11 cellular contexts compared by ENCODE assay signal in the genomic region with DNA sequence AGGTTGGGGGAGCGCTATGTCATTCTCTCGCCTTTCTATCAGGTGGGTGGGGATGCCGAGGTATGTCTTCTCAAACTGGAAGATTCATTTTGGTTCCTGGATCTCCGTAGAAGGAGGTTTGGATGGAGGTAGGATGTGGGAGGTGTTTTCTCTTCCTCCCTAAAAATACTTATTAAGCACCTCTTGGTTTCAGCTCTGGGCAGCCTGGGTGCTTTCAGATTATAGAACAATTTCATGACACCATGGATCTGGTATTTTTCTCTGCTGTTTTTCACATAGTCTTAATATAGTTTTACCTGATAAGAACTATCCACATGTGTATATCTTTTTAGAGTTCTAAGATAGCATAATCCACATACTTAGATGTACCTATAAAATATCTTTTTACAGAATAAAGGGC.
DNase-seq lines count a peak whose midpoint lies in the region; FAIRE-seq and TF ChIP-seq lines count a peak whose summit lies in the region.
"Had no signal": no experiment of that assay in that cellular context is flagged by ENCODE, and none has a peak within 500 bp of the region (broad histone marks: within the 10 kb centered on the region; RNA-seq: fewer than 3 reads in every experiment).

No MANE protein-coding gene starts in this region.

- H3K4me1 ChIP-seq in PC-9 (replicated peaks; ENCODE audit: insufficient read depth) (peaks cover 30% of the 10 kb centered on the region), endothelial cell of umbilical vein (ENCODE audit: control insufficient read depth, extremely low read depth, insufficient read depth, low read length) (peaks cover 66% of the 10 kb centered on the region), mesenchymal stem cell (ENCODE audit: control insufficient read depth, insufficient read depth, low read depth, low read length) (peaks cover 18% of the 10 kb centered on the region)

- H3K27ac ChIP-seq in PC-9 (peak overlapping the region; percentile 79; the same call in 1 of the 2 replicates), endothelial cell of umbilical vein (ENCODE audit: insufficient read depth, low read depth, low read length) (peak overlapping the region; percentile 91), mesenchymal stem cell (ENCODE audit: low read length, poor library complexity, severe bottlenecking) (no peak overlapping the region)
- H3K27ac ChIP-seq: epithelial cell of prostate had no signal

- no peak for DNase-seq in PC-9
- no peak for DNase-seq in endothelial cell of umbilical vein (ENCODE audit: low read depth, low spot score)
- DNase-seq in mesenchymal stem cell = no peak
- DNase-seq in superior temporal gyrus (ENCODE audit: extremely low spot score) = peak; percentile 33
- DNase-seq in RKO (ENCODE audit: low spot score) = no peak
- no peak for DNase-seq in T-helper 9 cell
- no peak for DNase-seq in islet precursor cell
- no peak for DNase-seq in MG63
- DNase-seq: stimulated activated CD4-positive, alpha-beta T cell treated with anti-CD3 and anti-CD28 coated beads, Interleukin-12 subunit alpha, Interleukin-12 subunit beta, amount 100 ng/mL, for 4 hours had no signal

- no peak overlapping the region for H3K23ac ChIP-seq in mesenchymal stem cell (ENCODE audit: low read length in 2 of 2)

- no peak overlapping the region for H4K8ac ChIP-seq in mesenchymal stem cell (ENCODE audit: low read length)

- H3K79me2 ChIP-seq in PC-9 (ENCODE audit: low read depth) = no peaks in the 10 kb centered on the region
- no peaks in the 10 kb centered on the region for H3K79me2 ChIP-seq in endothelial cell of umbilical vein (ENCODE audit: control insufficient read depth, insufficient read depth, low read length)

- no peak overlapping the region for H3K4me3 ChIP-seq in PC-9
- H3K4me3 ChIP-seq in endothelial cell of umbilical vein (replicated peaks in 1 of 3; ENCODE audit: insufficient read depth in 1 of 3, low read depth in 1 of 3, low read length in 3 of 3) = no peak overlapping the region
- H3K4me3 ChIP-seq in mesenchymal stem cell (ENCODE audit: insufficient read depth in 1 of 2, low read depth in 1 of 2, low read length in 2 of 2) = no peak overlapping the region
- H3K4me3 ChIP-seq in MG63 = no peak overlapping the region

- H3K4ac ChIP-seq in mesenchymal stem cell (ENCODE audit: low read depth in 1 of 2, low read length in 2 of 2) = peak overlapping the region in 1 of 2 experiments; percentile 35

- CTCF ChIA-PET in PC-9 (lab: Charles Lee) (interaction anchor here (0.6 kb wide), 1 partner anchor 60 kb away, joined by 8 read pairs; no protein-coding TSS in a partner anchor), endothelial cell of umbilical vein (lab: Charles Lee) (interaction anchor here (1.4 to 6.7 kb wide), 3 partner anchors 14 to 95 kb away, joined by 3 to 96 read pairs (median 27); no protein-coding TSS in a partner anchor)

- peaks cover 26% of the 10 kb centered on the region; the same call in 1 of the 2 replicates for H3F3A ChIP-seq in PC-9 (ENCODE audit: insufficient read depth, low read depth)

- no peaks in the 10 kb centered on the region for H3K9me3 ChIP-seq in PC-9 (ENCODE audit: insufficient read depth, low read depth)
- no peaks in the 10 kb centered on the region for H3K9me3 ChIP-seq in endothelial cell of umbilical vein (replicated peaks; ENCODE audit: control insufficient read depth, insufficient read depth, low read length)
- peaks cover 13% of the 10 kb centered on the region for H3K9me3 ChIP-seq in mesenchymal stem cell (ENCODE audit: control insufficient read depth, low read length)
- H3K9me3 ChIP-seq in MG63 = peaks cover 7% of the 10 kb centered on the region

- H3K14ac ChIP-seq in mesenchymal stem cell (ENCODE audit: low read length in 2 of 2) = no peak overlapping the region

- no peaks in the 10 kb centered on the region for H3K27me3 ChIP-seq in PC-9 (ENCODE audit: insufficient read depth, low read depth)
- no peaks in the 10 kb centered on the region for H3K27me3 ChIP-seq in endothelial cell of umbilical vein (ENCODE audit: control insufficient read depth in 2 of 2, insufficient read depth in 2 of 2, low read length in 2 of 2)
- H3K27me3 ChIP-seq in mesenchymal stem cell (ENCODE audit: control insufficient read depth in 1 of 2, insufficient read depth in 1 of 2, low read length in 2 of 2) = no peaks in the 10 kb centered on the region
- H3K27me3 ChIP-seq in MG63 = no peaks in the 10 kb centered on the region

- dilution Hi-C loops in endothelial cell of umbilical vein (cut with MboI; ENCODE audit: extremely low pct_ligation_motif_present, low sequenced_read_pairs) = no loop called here

- TF ChIP-seq CTCF in PC-9 (conservative IDR thresholded peaks at IDR 0.05) = no peak
- no peak for TF ChIP-seq CTCF in endothelial cell of umbilical vein (IDR thresholded peaks at IDR 0.05; ENCODE audit: extremely low read depth in 1 of 2, insufficient read depth in 1 of 2, low read depth in 1 of 2, low read length in 2 of 2)

- TF ChIP-seq POLR2A in endothelial cell of umbilical vein (IDR thresholded peaks at IDR 0.05; ENCODE audit: low read depth, low read length) = no peak

- no peak overlapping the region for H2BK5ac ChIP-seq in mesenchymal stem cell (ENCODE audit: low read depth, low read length, poor library complexity, severe bottlenecking)

- no peak overlapping the region for H3K9ac ChIP-seq in endothelial cell of umbilical vein (replicated peaks; ENCODE audit: extremely low read depth, insufficient read depth, low read length)
- no peak overlapping the region for H3K9ac ChIP-seq in mesenchymal stem cell (ENCODE audit: low read length)

- peak overlapping the region; percentile 64 for H2BK120ac ChIP-seq in mesenchymal stem cell (ENCODE audit: low read depth, low read length)

- no peaks in the 10 kb centered on the region for H4K20me1 ChIP-seq in PC-9 (ENCODE audit: insufficient read depth)
- H4K20me1 ChIP-seq in endothelial cell of umbilical vein (replicated peaks; ENCODE audit: control insufficient read depth, extremely low read depth, insufficient read depth, low read length) = no peaks in the 10 kb centered on the region

- H3K36me3 ChIP-seq in PC-9 (ENCODE audit: low read depth) (no peaks in the 10 kb centered on the region), endothelial cell of umbilical vein (ENCODE audit: control insufficient read depth in 2 of 2, extremely low read depth in 1 of 2, insufficient read depth in 2 of 2, low read length in 2 of 2) (no peaks in the 10 kb centered on the region), mesenchymal stem cell (ENCODE audit: control insufficient read depth in 1 of 2, insufficient read depth in 2 of 2, low read depth in 1 of 2, low read length in 2 of 2) (no peaks in the 10 kb centered on the region), MG63 (no peaks in the 10 kb centered on the region)

- H2AK5ac ChIP-seq in mesenchymal stem cell (ENCODE audit: low read length, severe bottlenecking) = no peak overlapping the region

- POLR2A ChIA-PET in PC-9 (lab: Charles Lee; ENCODE audit: unreplicated experiment) = no interaction called here
- POLR2A ChIA-PET in endothelial cell of umbilical vein (lab: Charles Lee) = interaction anchor here (0.6 to 1.2 kb wide), 4 partner anchors 17 to 47 kb away, joined by 3 to 6 read pairs (median 4); no protein-coding TSS in a partner anchor

- H2AFZ ChIP-seq in PC-9 (no peak overlapping the region), endothelial cell of umbilical vein (ENCODE audit: low read depth, low read length) (no peak overlapping the region), mesenchymal stem cell (ENCODE audit: low read depth, low read length) (no peak overlapping the region)

- H3K9me2 ChIP-seq in PC-9 (ENCODE audit: insufficient read depth) = no peaks in the 10 kb centered on the region

- H3K4me2 ChIP-seq in PC-9 (no peak overlapping the region), endothelial cell of umbilical vein (ENCODE audit: insufficient read depth, low read length) (no peak overlapping the region), mesenchymal stem cell (ENCODE audit: low read length, poor library complexity, severe bottlenecking) (no peak overlapping the region)

- no TSS peak for BruUV-seq in PC-9 (replicated peaks; lab: Mats Ljungman, UMichigan)
- no TSS peak for BruUV-seq in endothelial cell of umbilical vein (replicated peaks; lab: Mats Ljungman, UMichigan)

- peak overlapping the region; percentile 3 for H2BK15ac ChIP-seq in mesenchymal stem cell (ENCODE audit: low read depth, poor library complexity, severe bottlenecking)

- H4K91ac ChIP-seq in mesenchymal stem cell (ENCODE audit: low read length) = peak overlapping the region; percentile 12

- FAIRE-seq in endothelial cell of umbilical vein (lab: Jason Lieb, UNC) = no peak
- FAIRE-seq: GM18507 had no signal

- peak overlapping the region; percentile 61 to 70 for H2BK12ac ChIP-seq in mesenchymal stem cell (ENCODE audit: low read length in 2 of 2)

- H3K18ac ChIP-seq in mesenchymal stem cell (ENCODE audit: low read depth in 1 of 2, low read length in 2 of 2) = peak overlapping the region in 1 of 2 experiments; percentile 7

- intact Hi-C loops in PC-9 (cut with micrococcal nuclease; ENCODE audit: unreplicated experiment) = no loop called here
- intact Hi-C loops in endothelial cell of umbilical vein (cut with micrococcal nuclease) = no loop called here

- no peaks in the 10 kb centered on the region for H3K79me1 ChIP-seq in mesenchymal stem cell (replicated peaks; ENCODE audit: low read length, poor library complexity, severe bottlenecking)

- no peaks in the 10 kb centered on the region for H3K9me1 ChIP-seq in endothelial cell of umbilical vein (replicated peaks; ENCODE audit: control insufficient read depth, extremely low read depth, insufficient read depth, low read length)

- 90% methylated on average over 2 of the region's 4 CpGs for WGBS in mesenchymal stem cell

TF ChIP-seq in endothelial cell of umbilical vein, 7 proteins besides CTCF, POLR2A, EP300 and RAD21:
- no peak for TF ChIP-seq GATA2 (IDR thresholded peaks at IDR 0.05; ENCODE audit: insufficient read depth, insufficient read length, low read depth, low read length)
- TF ChIP-seq MYC (IDR thresholded peaks at IDR 0.05; ENCODE audit: low read depth, low read length) = no peak
- TF ChIP-seq FOS (IDR thresholded peaks at IDR 0.05; ENCODE audit: borderline replicate concordance, insufficient read depth, low read length) = no peak
- TF ChIP-seq, protein P1, sequence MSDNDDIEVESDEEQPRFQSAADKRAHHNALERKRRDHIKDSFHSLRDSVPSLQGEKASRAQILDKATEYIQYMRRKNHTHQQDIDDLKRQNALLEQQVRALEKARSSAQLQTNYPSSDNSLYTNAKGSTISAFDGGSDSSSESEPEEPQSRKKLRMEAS (IDR thresholded peaks at IDR 0.05; ENCODE audit: insufficient read depth, insufficient read length) = no peak
- no peak for TF ChIP-seq EZH2 (IDR thresholded peaks at IDR 0.05; ENCODE audit: borderline replicate concordance, low read depth, low read length, severe bottlenecking)
- no peak for TF ChIP-seq POLR2AphosphoS5 (IDR thresholded peaks at IDR 0.05; ENCODE audit: insufficient read depth, low read depth, low read length)
- TF ChIP-seq JUN (IDR thresholded peaks at IDR 0.05; ENCODE audit: borderline replicate concordance, insufficient read depth, insufficient read length, low read depth) = no peak
